20 cellular contexts compared by ENCODE assay signal in the genomic region with DNA sequence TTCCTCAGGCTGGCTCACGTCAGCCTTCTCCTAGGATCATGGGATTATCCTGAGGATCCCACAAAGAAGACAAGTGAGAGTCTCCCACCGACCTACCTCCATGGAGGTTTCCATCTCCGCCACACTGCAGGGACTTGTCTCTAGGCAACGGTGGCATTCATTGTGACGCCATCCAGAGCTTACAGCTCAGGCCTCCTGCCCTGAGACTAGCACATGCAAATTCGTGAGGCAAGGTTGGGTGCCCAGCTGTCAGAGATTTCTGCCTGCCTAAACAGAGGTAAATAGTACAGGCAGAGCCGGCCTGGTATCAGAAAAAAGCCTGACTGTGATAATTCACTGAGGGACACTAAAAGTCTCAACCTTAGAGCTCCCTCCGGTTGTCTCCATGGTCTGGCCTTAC. TPM values are rescaled to one million over a fixed set of nuclear protein-coding genes. Genes with fewer than 3 reads are reported as not detected.
"Had no signal": no experiment of that assay in that cellular context is flagged by ENCODE, and none has a peak within 500 bp of the region (broad histone marks: within the 10 kb centered on the region; RNA-seq: fewer than 3 reads in every experiment).

No MANE protein-coding gene starts in this region.

- DNase-seq: Kasumi-1, MM.1S, NCI-H1092 treated with DMSO at 0.1 percent for 48 hours, NCI-H1436, NCI-H1694, NCI-H187 treated with DMSO at 0.1 percent for 48 hours, NCI-H2029 treated with DMSO at 0.1 percent for 48 hours, NCI-H2171 treated with DMSO at 0.1 percent for 48 hours, NCI-H345, NCI-H446 treated with DMSO at 0.1 percent for 48 hours, NCI-H510A treated with DMSO at 0.1 percent for 48 hours, NCI-H69, NCI-H774, RPMI8226, SHP77 treated with DMSO at 0.1 percent for 48 hours, SJCRH30, T-helper 1 cell had no signal

- ATAC-seq: K562, SK-N-SH treated with all-trans-retinoic acid at 6 μM for 48 hours had no signal

- H3K4me3 ChIP-seq: K562, SJCRH30 had no signal

RNA-seq across cellular contexts. Expression of gene RBMY1D, which starts 58.0 kb away (rescaled TPM):
- total RNA-seq: K562, M059J, SJCRH30 had no signal
